In genomic region chr9:120892177-120892747, GRCh38 we compare ENCODE assay signal across 8 cellular contexts. TPM values are rescaled to one million over a fixed set of nuclear protein-coding genes. Genes with fewer than 3 reads are reported as not detected.
A peak's percentile ranks its signal among the peaks of the same experiment; 100 is the strongest.
DNase-seq lines count a peak whose midpoint lies in the region; ATAC-seq and TF ChIP-seq lines count a peak whose summit lies in the region.

No MANE protein-coding gene starts in this region.

- no peaks in the 10 kb centered on the region for H3K36me3 ChIP-seq in tibial nerve

- TF ChIP-seq CTCF in tibial nerve (IDR thresholded peaks at IDR 0.05) (no peak), progenitor cell of endocrine pancreas (IDR thresholded peaks at IDR 0.05; ENCODE audit: unreplicated experiment) (no peak)

- peak overlapping the region in 3 of 4 donors; percentile 23 to 83 (median 61) for H3K27ac ChIP-seq in tibial nerve

- no peaks in the 10 kb centered on the region for H3K9me3 ChIP-seq in tibial nerve

- peak; percentile 3 to 8 for ATAC-seq in activated T-cell treated with anti-CD3 and anti-CD28 coated beads, Interleukin-2, amount 50 U/mL, for 4 hours
- ATAC-seq in HG03064 (IDR thresholded peaks at IDR 0.05; ENCODE audit: low read depth, unreplicated experiment) = peak; percentile 41

- H3K36me3 Mint-ChIP-seq in activated T-cell treated with anti-CD3 and anti-CD28 coated beads, Interleukin-2, amount 50 U/mL, for 4 hours (ENCODE audit: insufficient read depth) = no peaks in the 10 kb centered on the region
- H3K36me3 Mint-ChIP-seq in activated T-helper 2 cell treated with anti-CD3 and anti-CD28 coated beads, Interferon-gamma antibody, Interleukin-2, Interleukin-4, amounts not matched to agents 10 μg/mL and 5 μg/mL and 100 μg/mL, durations not matched to agents 14 hours and 24 hours and 36 hours (ENCODE audit: low read depth) = peaks cover 38% of the 10 kb centered on the region
- no peaks in the 10 kb centered on the region for H3K36me3 Mint-ChIP-seq in progenitor cell of endocrine pancreas (ENCODE audit: insufficient read depth)

- H3K27ac Mint-ChIP-seq in activated T-helper 2 cell treated with anti-CD3 and anti-CD28 coated beads, Interferon-gamma antibody, Interleukin-2, Interleukin-4, amounts not matched to agents 10 μg/mL and 5 μg/mL and 100 μg/mL, durations not matched to agents 14 hours and 24 hours and 36 hours = peak overlapping the region; percentile 100
- no peak overlapping the region for H3K27ac Mint-ChIP-seq in progenitor cell of endocrine pancreas

- H3K27me3 Mint-ChIP-seq in activated T-cell treated with anti-CD3 and anti-CD28 coated beads, Interleukin-2, amount 50 U/mL, for 4 hours (ENCODE audit: low read depth) = no peaks in the 10 kb centered on the region
- no peaks in the 10 kb centered on the region for H3K27me3 Mint-ChIP-seq in activated T-helper 2 cell treated with anti-CD3 and anti-CD28 coated beads, Interferon-gamma antibody, Interleukin-2, Interleukin-4, amounts not matched to agents 10 μg/mL and 5 μg/mL and 100 μg/mL, durations not matched to agents 14 hours and 24 hours and 36 hours (ENCODE audit: low read depth)
- peaks cover 17% of the 10 kb centered on the region for H3K27me3 Mint-ChIP-seq in progenitor cell of endocrine pancreas

- TF ChIP-seq POLR2A in tibial nerve (IDR thresholded peaks at IDR 0.05) (no peak), erythroblast (IDR thresholded peaks at IDR 0.05; ENCODE audit: low read length) (no peak)

- DNase-seq in activated T-cell treated with anti-CD3 and anti-CD28 coated beads, Interleukin-2, amount 50 U/mL, for 4 hours = no peak
- DNase-seq in activated T-cell treated with anti-CD3 and anti-CD28 coated beads for 4 hours = no peak
- DNase-seq in activated T-helper 2 cell treated with anti-CD3 and anti-CD28 coated beads, Interferon-gamma antibody, Interleukin-2, Interleukin-4, amounts not matched to agents 10 μg/mL and 5 μg/mL and 100 μg/mL, durations not matched to agents 14 hours and 24 hours and 36 hours (ENCODE audit: low spot score) = no peak
- DNase-seq in tibial nerve (ENCODE audit: low spot score in 2 of 2) = no peak
- no peak for DNase-seq in HK-2 (ENCODE audit: unreplicated experiment)
- DNase-seq in erythroblast (lab: John Stamatoyannopoulos, UW) = no peak
- DNase-seq in progenitor cell of endocrine pancreas (ENCODE audit: low spot score, unreplicated experiment) = no peak

- no peak overlapping the region for H3K4me3 ChIP-seq in tibial nerve

- no peaks in the 10 kb centered on the region for H3K9me3 Mint-ChIP-seq in activated T-cell treated with anti-CD3 and anti-CD28 coated beads, Interleukin-2, amount 50 U/mL, for 4 hours
- H3K9me3 Mint-ChIP-seq in activated T-helper 2 cell treated with anti-CD3 and anti-CD28 coated beads, Interferon-gamma antibody, Interleukin-2, Interleukin-4, amounts not matched to agents 10 μg/mL and 5 μg/mL and 100 μg/mL, durations not matched to agents 14 hours and 24 hours and 36 hours = no peaks in the 10 kb centered on the region
- no peaks in the 10 kb centered on the region for H3K9me3 Mint-ChIP-seq in progenitor cell of endocrine pancreas (ENCODE audit: low read depth)

- peaks cover 77% of the 10 kb centered on the region for H3K4me1 Mint-ChIP-seq in activated T-cell treated with anti-CD3 and anti-CD28 coated beads, Interleukin-2, amount 50 U/mL, for 4 hours (ENCODE audit: low read depth)
- peaks cover 74% of the 10 kb centered on the region for H3K4me1 Mint-ChIP-seq in activated T-helper 2 cell treated with anti-CD3 and anti-CD28 coated beads, Interferon-gamma antibody, Interleukin-2, Interleukin-4, amounts not matched to agents 10 μg/mL and 5 μg/mL and 100 μg/mL, durations not matched to agents 14 hours and 24 hours and 36 hours (ENCODE audit: low read depth)
- peaks cover 8% of the 10 kb centered on the region for H3K4me1 Mint-ChIP-seq in progenitor cell of endocrine pancreas (ENCODE audit: low read depth)

- no peaks in the 10 kb centered on the region for H3K27me3 ChIP-seq in tibial nerve

- WGBS in tibial nerve, 2 donors = 56 to 59% methylated on average over 12 of the region's 12 CpGs

- no peak for TF ChIP-seq EP300 in tibial nerve (IDR thresholded peaks at IDR 0.05)

- peak overlapping the region; percentile 42 for H3K4me3 Mint-ChIP-seq in activated T-cell treated with anti-CD3 and anti-CD28 coated beads, Interleukin-2, amount 50 U/mL, for 4 hours
- H3K4me3 Mint-ChIP-seq in activated T-helper 2 cell treated with anti-CD3 and anti-CD28 coated beads, Interferon-gamma antibody, Interleukin-2, Interleukin-4, amounts not matched to agents 10 μg/mL and 5 μg/mL and 100 μg/mL, durations not matched to agents 14 hours and 24 hours and 36 hours (ENCODE audit: low read depth) = peak overlapping the region; percentile 71
- H3K4me3 Mint-ChIP-seq in progenitor cell of endocrine pancreas (ENCODE audit: low read depth) = no peak overlapping the region

- peaks cover 0 to 46% (median 14%) of the 10 kb centered on the region in 4 donors for H3K4me1 ChIP-seq in tibial nerve

- intact Hi-C loops in activated T-helper 2 cell treated with anti-CD3 and anti-CD28 coated beads, Interferon-gamma antibody, Interleukin-2, Interleukin-4, amounts not matched to agents 10 μg/mL and 5 μg/mL and 100 μg/mL, durations not matched to agents 14 hours and 24 hours and 36 hours (cut with micrococcal nuclease) = loop anchor here (1.0 to 5.0 kb wide), 5 partner anchors 16 to 135 kb away; partner anchors contain the start of gene TRAF1

RNA-seq across cellular contexts. Expression of gene PHF19, which starts 15.3 kb away (rescaled TPM):
- 10 to 100 TPM; 59.2 to 75.1 (median 64.8) TPM for total RNA-seq in activated T-cell treated with anti-CD3 and anti-CD28 coated beads, Interleukin-2, amount 50 U/mL, for 4 hours
- total RNA-seq in activated T-helper 2 cell treated with anti-CD3 and anti-CD28 coated beads, Interferon-gamma antibody, Interleukin-2, Interleukin-4, amounts not matched to agents 10 μg/mL and 5 μg/mL and 100 μg/mL, durations not matched to agents 14 hours and 24 hours and 36 hours = 167 and 170 TPM in 2 replicates
- total RNA-seq in tibial nerve (10 to 100 TPM; 31.2 to 61.6 (median 44.3) TPM), progenitor cell of endocrine pancreas (27.2 and 28.4 TPM in 2 replicates)

RNA-seq across cellular contexts. Expression of gene TRAF1, which starts 34.3 kb away (rescaled TPM):
- total RNA-seq in activated T-cell treated with anti-CD3 and anti-CD28 coated beads, Interleukin-2, amount 50 U/mL, for 4 hours = 100 to 1,000 TPM; 256 to 343 (median 265) TPM
- total RNA-seq in activated T-helper 2 cell treated with anti-CD3 and anti-CD28 coated beads, Interferon-gamma antibody, Interleukin-2, Interleukin-4, amounts not matched to agents 10 μg/mL and 5 μg/mL and 100 μg/mL, durations not matched to agents 14 hours and 24 hours and 36 hours = 164 TPM in 2 replicates
- 10 to 100 TPM; 12.3 to 21.0 (median 19.8) TPM for total RNA-seq in tibial nerve
- total RNA-seq in progenitor cell of endocrine pancreas = 6.7 TPM in 2 replicates

RNA-seq across cellular contexts. Expression of gene PSMD5, which starts 49.5 kb away (rescaled TPM):
- total RNA-seq in activated T-cell treated with anti-CD3 and anti-CD28 coated beads, Interleukin-2, amount 50 U/mL, for 4 hours = 10 to 100 TPM; 64.3 to 75.9 (median 73.3) TPM
- total RNA-seq in activated T-helper 2 cell treated with anti-CD3 and anti-CD28 coated beads, Interferon-gamma antibody, Interleukin-2, Interleukin-4, amounts not matched to agents 10 μg/mL and 5 μg/mL and 100 μg/mL, durations not matched to agents 14 hours and 24 hours and 36 hours = 61.8 and 67.9 TPM in 2 replicates
- total RNA-seq in tibial nerve (10 to 100 TPM; 33.9 to 37.7 (median 37.4) TPM), progenitor cell of endocrine pancreas (47.9 and 50.1 TPM in 2 replicates)
